ENCODE assay signal across 8 cellular contexts in the genomic region with DNA sequence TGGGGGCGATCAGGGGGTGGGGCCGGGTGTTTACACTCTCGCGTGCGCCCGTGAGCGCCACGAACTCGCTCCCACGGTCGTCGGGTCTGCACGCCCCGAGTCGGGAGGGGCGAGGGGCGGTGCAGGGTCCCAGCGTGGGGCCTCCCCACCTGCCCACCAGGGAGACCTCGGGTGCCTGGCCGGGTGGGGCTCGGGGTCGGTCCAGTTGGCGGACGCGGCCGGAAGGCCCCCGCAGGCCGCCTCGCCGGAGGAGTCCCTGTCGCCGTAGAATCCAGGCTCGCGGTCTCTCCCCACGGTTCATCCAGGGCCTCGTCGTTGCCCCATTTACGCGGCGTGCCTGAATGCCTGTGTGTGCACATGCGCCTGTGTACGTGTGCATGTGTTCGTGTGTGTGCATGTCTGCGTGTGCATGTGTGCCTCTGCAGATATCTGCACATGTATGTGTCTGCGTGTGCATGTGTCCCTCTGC. TPM values are rescaled to one million over a fixed set of nuclear protein-coding genes. Genes with fewer than 3 reads are reported as not detected.
DNase-seq lines count a peak whose midpoint lies in the region; ATAC-seq and TF ChIP-seq lines count a peak whose summit lies in the region.

No MANE protein-coding gene starts in this region.

- H3K4me3 ChIP-seq in right lobe of liver (peak overlapping the region; percentile 54 to 80 (median 69)), urinary bladder (ENCODE audit: low read depth, low read length) (peak overlapping the region; percentile 55)

- H3K27me3 Mint-ChIP-seq in activated naive CD8-positive, alpha-beta T cell treated with anti-CD3 and anti-CD28 coated beads for 36 hours = peaks cover 8% of the 10 kb centered on the region

- intact Hi-C loops in right lobe of liver (cut with DNase I) = no loop called here

- in situ Hi-C loops in GM13977 (cut with MboI; ENCODE audit: low pct_unique_long_range_greater_than_20kb, low sequenced_read_pairs, unreplicated experiment) = no loop called here

- H3K4me3 Mint-ChIP-seq in activated naive CD8-positive, alpha-beta T cell treated with anti-CD3 and anti-CD28 coated beads for 36 hours = peak overlapping the region; percentile 69

- TF ChIP-seq CTCF in right lobe of liver (IDR thresholded peaks at IDR 0.05) (no peak), GM13977 (IDR thresholded peaks at IDR 0.05; ENCODE audit: extremely low read depth, insufficient read depth, missing control alignments) (no peak)

- H3K9me3 Mint-ChIP-seq in activated naive CD8-positive, alpha-beta T cell treated with anti-CD3 and anti-CD28 coated beads for 36 hours = peaks cover 12% of the 10 kb centered on the region

- H3K27me3 ChIP-seq in right lobe of liver = no peaks in the 10 kb centered on the region

- H3K4me1 ChIP-seq in ES-I3 (ENCODE audit: insufficient read depth, low read length) (peaks cover 4% of the 10 kb centered on the region; the same call in 1 of the 2 replicates), right lobe of liver (peaks cover 0 to 7% (median 0%) of the 10 kb centered on the region in 4 donors), urinary bladder (ENCODE audit: insufficient read depth) (no peaks in the 10 kb centered on the region)

- no peak overlapping the region for H3K27ac Mint-ChIP-seq in activated naive CD8-positive, alpha-beta T cell treated with anti-CD3 and anti-CD28 coated beads for 36 hours

- 0% methylated on average over 9 of the region's 45 CpGs for WGBS in right lobe of liver (ENCODE audit: insufficient coverage, low coverage, low lambda C conversion rate, missing lambda C conversion rate)
- 5% methylated on average over 45 of the region's 45 CpGs for WGBS in urinary bladder

- peaks cover 7% of the 10 kb centered on the region for H3K36me3 Mint-ChIP-seq in activated naive CD8-positive, alpha-beta T cell treated with anti-CD3 and anti-CD28 coated beads for 36 hours

- H3K36me3 ChIP-seq in ES-I3 (ENCODE audit: insufficient read depth, low read length) (no peaks in the 10 kb centered on the region), right lobe of liver (no peaks in the 10 kb centered on the region), urinary bladder (ENCODE audit: insufficient read depth) (no peaks in the 10 kb centered on the region)

- H3K4me1 Mint-ChIP-seq in activated naive CD8-positive, alpha-beta T cell treated with anti-CD3 and anti-CD28 coated beads for 36 hours = peaks cover 7% of the 10 kb centered on the region

- ATAC-seq in HG02981 (IDR thresholded peaks at IDR 0.05; ENCODE audit: unreplicated experiment) (peak; percentile 19), right lobe of liver (peak in 1 of 4 donors; percentile 1)

- no peak for DNase-seq in activated naive CD8-positive, alpha-beta T cell treated with anti-CD3 and anti-CD28 coated beads for 36 hours
- DNase-seq in right lobe of liver (no peak), GM13977 (ENCODE audit: low spot score) (no peak), HuH-7 (ENCODE audit: low spot score) (no peak), T-helper 9 cell (no peak)

- TF ChIP-seq POLR2A in right lobe of liver (IDR thresholded peaks at IDR 0.05) = no peak

- H3K27ac ChIP-seq in right lobe of liver (peak overlapping the region in 2 of 3 donors; percentile 30 to 59), urinary bladder (ENCODE audit: low read depth) (no peak overlapping the region)

- H3K9me3 ChIP-seq in ES-I3 (ENCODE audit: control insufficient read depth, insufficient read depth, low read length) = peaks cover 6% of the 10 kb centered on the region; the same call in 1 of the 2 replicates
- H3K9me3 ChIP-seq in right lobe of liver = no peaks in the 10 kb centered on the region

- H3K9ac ChIP-seq in ES-I3 (ENCODE audit: low read depth, low read length) = peak overlapping the region; percentile 43; the same call in 1 of the 2 replicates

RNA-seq across cellular contexts. Expression of gene RAB40B, which starts 0.5 kb away (rescaled TPM):
- total RNA-seq in activated naive CD8-positive, alpha-beta T cell treated with anti-CD3 and anti-CD28 coated beads for 36 hours = 1 to 10 TPM; 2.1 to 3.1 TPM
- total RNA-seq in right lobe of liver (10 to 100 TPM in 3 of 6 experiments, 1 to 10 TPM in 3; 3.7 to 12.5 (median 9.3) TPM), urinary bladder (9.8 TPM)
- 25.7 TPM for polyA plus RNA-seq in urinary bladder

RNA-seq across cellular contexts. Expression of gene FN3KRP, which starts 17.5 kb away (rescaled TPM):
- 10 to 100 TPM; 33.6 to 34.1 TPM for total RNA-seq in activated naive CD8-positive, alpha-beta T cell treated with anti-CD3 and anti-CD28 coated beads for 36 hours
- total RNA-seq in right lobe of liver (10 to 100 TPM in 4 of 6 experiments, 1 to 10 TPM in 2; 7.6 to 24.8 (median 14.3) TPM), urinary bladder (19.4 TPM)
- 40.9 TPM for polyA plus RNA-seq in urinary bladder

RNA-seq across cellular contexts. Expression of gene FN3K, which starts 36.4 kb away (rescaled TPM):
- 1 to 10 TPM; 2.4 to 2.5 TPM for total RNA-seq in activated naive CD8-positive, alpha-beta T cell treated with anti-CD3 and anti-CD28 coated beads for 36 hours
- total RNA-seq in right lobe of liver = 10 to 100 TPM; 29.6 to 61.6 (median 45.5) TPM
- total RNA-seq in urinary bladder = 3.4 TPM
- 13.4 TPM for polyA plus RNA-seq in urinary bladder

RNA-seq across cellular contexts. Expression of gene WDR45B, which starts 50.8 kb away (rescaled TPM):
- total RNA-seq in activated naive CD8-positive, alpha-beta T cell treated with anti-CD3 and anti-CD28 coated beads for 36 hours = 10 to 100 TPM; 60.3 to 61.1 TPM
- total RNA-seq in right lobe of liver = 10 to 100 TPM; 27.7 to 40.7 (median 31.6) TPM
- total RNA-seq in urinary bladder = 60.3 TPM
- polyA plus RNA-seq in urinary bladder = 73.7 TPM

RNA-seq across cellular contexts. Expression of gene TBCD, which starts 52.9 kb away (rescaled TPM):
- total RNA-seq in activated naive CD8-positive, alpha-beta T cell treated with anti-CD3 and anti-CD28 coated beads for 36 hours = 10 to 100 TPM; 74.5 to 76.9 TPM
- total RNA-seq in right lobe of liver (10 to 100 TPM; 28.0 to 55.7 (median 41.3) TPM), urinary bladder (57.9 TPM)
- 77.6 TPM for polyA plus RNA-seq in urinary bladder
